15 cellular contexts compared by ENCODE assay signal in the genomic region with DNA sequence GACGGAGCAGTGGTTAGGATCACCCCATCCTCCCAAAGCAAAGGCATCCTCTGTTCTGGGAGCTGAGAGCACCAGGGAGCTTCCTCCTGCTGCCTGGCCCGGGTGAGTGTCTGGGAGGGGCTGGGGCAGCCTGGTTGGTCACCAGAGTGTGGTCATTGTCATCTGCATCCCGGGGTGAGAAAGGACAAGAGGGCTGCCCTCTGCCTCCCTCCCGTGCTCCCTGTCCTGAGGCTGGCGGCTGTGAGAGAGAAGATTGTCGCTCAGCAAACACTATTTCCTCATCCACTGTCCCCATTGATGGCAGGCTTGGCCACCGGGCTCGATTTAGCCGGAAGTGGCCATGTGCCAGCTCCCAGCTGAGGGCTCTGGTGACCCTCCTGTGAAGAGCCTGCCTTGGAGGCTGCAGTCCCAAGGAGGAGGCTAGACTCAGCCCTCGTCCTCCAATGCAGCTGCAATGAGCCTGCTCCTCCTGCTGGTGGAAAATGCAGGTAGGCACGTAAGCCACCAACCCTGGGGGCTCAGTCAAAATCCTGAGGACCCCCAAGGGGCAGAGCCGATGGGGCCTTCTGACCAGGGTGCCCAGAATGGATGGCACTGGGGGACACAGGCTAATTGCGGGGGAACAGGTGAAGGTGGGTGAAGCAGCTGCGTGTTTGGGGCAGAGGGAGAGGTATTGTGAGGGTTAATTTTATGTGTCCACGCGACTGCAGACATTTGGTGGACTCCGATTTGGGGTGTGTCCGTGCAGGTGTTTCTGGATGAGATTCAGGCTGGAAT.
DNase-seq lines count a peak whose midpoint lies in the region; ATAC-seq, FAIRE-seq and TF ChIP-seq lines count a peak whose summit lies in the region.
"Had no signal": no experiment of that assay in that cellular context is flagged by ENCODE, and none has a peak within 500 bp of the region (broad histone marks: within the 10 kb centered on the region; RNA-seq: fewer than 3 reads in every experiment).

No MANE protein-coding gene starts in this region.

- TF ChIP-seq CTCF in 22Rv1 (IDR thresholded peaks at IDR 0.05): peak; percentile 32
- no peak for TF ChIP-seq CTCF in kidney (IDR thresholded peaks at IDR 0.05; ENCODE audit: borderline replicate concordance, extremely low read depth, insufficient read depth)

- H3K36me3 ChIP-seq in H7 (replicated peaks; ENCODE audit: control insufficient read depth, insufficient read depth, low read length) (no peaks in the 10 kb centered on the region), kidney (ENCODE audit: control insufficient read depth in 1 of 2, insufficient read depth in 2 of 2, low read length in 2 of 2) (no peaks in the 10 kb centered on the region)
- H3K36me3 ChIP-seq: thoracic aorta had no signal

- no peaks in the 10 kb centered on the region for H3K27me3 Mint-ChIP-seq in activated T-cell treated with anti-CD3 and anti-CD28 coated beads, Interleukin-2, amount 50 U/mL, for 72 hours (ENCODE audit: low read depth)
- H3K27me3 Mint-ChIP-seq: dendritic cell treated with granulocyte-macrophage colony-stimulating factor and Interleukin-4, amounts not matched to agents 40 ng/mL and 50 ng/mL, for 4 days had no signal

- no peaks in the 10 kb centered on the region for H3K36me3 Mint-ChIP-seq in activated T-cell treated with anti-CD3 and anti-CD28 coated beads, Interleukin-2, amount 50 U/mL, for 72 hours (ENCODE audit: insufficient read depth in 2 of 2)
- H3K36me3 Mint-ChIP-seq: naive B cell had no signal

- ATAC-seq in SK-N-SH treated with all-trans-retinoic acid at 6 μM for 48 hours: no peak
- no peak for ATAC-seq in activated T-cell treated with anti-CD3 and anti-CD28 coated beads, Interleukin-2, amount 50 U/mL, for 72 hours (replicated peaks in 1 of 2)
- no peak for ATAC-seq in GM21390 (IDR thresholded peaks at IDR 0.05; ENCODE audit: unreplicated experiment)
- ATAC-seq in HG03196 (IDR thresholded peaks at IDR 0.05; ENCODE audit: unreplicated experiment): no peak

- intact Hi-C loops in kidney (cut with DNase I): no loop called here

- no peaks in the 10 kb centered on the region for H3K4me1 ChIP-seq in kidney (ENCODE audit: control insufficient read depth in 1 of 2, insufficient read depth in 1 of 2, low read depth in 1 of 2, low read length in 2 of 2)

- FAIRE-seq in kidney (lab: Jason Lieb, UNC): no peak
- FAIRE-seq: GM18507 had no signal

- peaks cover 3 to 4% of the 10 kb centered on the region in 2 donors for H3K9me3 Mint-ChIP-seq in activated T-cell treated with anti-CD3 and anti-CD28 coated beads, Interleukin-2, amount 50 U/mL, for 72 hours

- H3K4me1 Mint-ChIP-seq in activated T-cell treated with anti-CD3 and anti-CD28 coated beads, Interleukin-2, amount 50 U/mL, for 72 hours (ENCODE audit: low read depth): no peaks in the 10 kb centered on the region

- no peaks in the 10 kb centered on the region for H3K27me3 ChIP-seq in H7 (ENCODE audit: control insufficient read depth, insufficient read depth, low read length)

- DNase-seq in H7 (peak; percentile 79), kidney (peak; percentile 49), putamen (ENCODE audit: low spot score) (no peak)
- DNase-seq in activated T-cell treated with anti-CD3 and anti-CD28 coated beads, Interleukin-2, amount 50 U/mL, for 72 hours: no peak
- DNase-seq: naive B cell; NCI-H187 treated with DMSO at 0.1 percent for 48 hours; stimulated activated CD4-positive, alpha-beta T cell treated with anti-CD3 and anti-CD28 coated beads, Interleukin-4, amount 100 ng/mL, for 1 hour had no signal

- H3K4me3 ChIP-seq in H7 (ENCODE audit: insufficient read depth, low read depth, low read length) (no peak overlapping the region), kidney (ENCODE audit: low read length in 2 of 2) (no peak overlapping the region)
- H3K4me3 ChIP-seq: thoracic aorta had no signal

- H3K27ac Mint-ChIP-seq in activated T-cell treated with anti-CD3 and anti-CD28 coated beads, Interleukin-2, amount 50 U/mL, for 72 hours: no peak overlapping the region
- H3K27ac Mint-ChIP-seq: dendritic cell treated with granulocyte-macrophage colony-stimulating factor and Interleukin-4, amounts not matched to agents 40 ng/mL and 50 ng/mL, for 4 days; naive B cell had no signal

- H3K9ac ChIP-seq in kidney (ENCODE audit: low read length in 2 of 2): no peak overlapping the region

- no peaks in the 10 kb centered on the region for H3K9me3 ChIP-seq in kidney (ENCODE audit: control insufficient read depth in 1 of 2, low read length in 2 of 2)
- H3K9me3 ChIP-seq: thoracic aorta had no signal

- H3K4me3 Mint-ChIP-seq in activated T-cell treated with anti-CD3 and anti-CD28 coated beads, Interleukin-2, amount 50 U/mL, for 72 hours: no peak overlapping the region
- H3K4me3 Mint-ChIP-seq: dendritic cell treated with granulocyte-macrophage colony-stimulating factor and Interleukin-4, amounts not matched to agents 40 ng/mL and 50 ng/mL, for 4 days; naive B cell had no signal

- H3K27ac ChIP-seq in 22Rv1: no peak overlapping the region
- H3K27ac ChIP-seq in kidney (ENCODE audit: low read depth in 2 of 2, low read length in 2 of 2): no peak overlapping the region
- H3K27ac ChIP-seq: C4-2B, thoracic aorta had no signal

TF ChIP-seq in SK-N-SH treated with all-trans-retinoic acid at 6 μM for 48 hours, 23 proteins besides CTCF, POLR2A, EP300 and RAD21:
- TF ChIP-seq OSR1 (CRISPR knock-in tag; IDR thresholded peaks at IDR 0.05) (no peak), ZNF70 (CRISPR knock-in tag; IDR thresholded peaks at IDR 0.05) (peak; percentile 50; the same call in 1 of the 2 replicates)

Comparison
In these comparisons a context has a peak if more than half of its experiments do, and no peak if none do; other contexts are left out.
1. DNase-seq: peak in H7 (single experiment) and kidney (single experiment); none in activated T-cell treated with anti-CD3 and anti-CD28 coated beads, Interleukin-2, amount 50 U/mL, for 72 hours (0 of 2) and putamen (single experiment).